ENCODE assay signal across 9 cellular contexts in genomic region chr5:142320851-142321560, GRCh38. TPM values are rescaled to one million over a fixed set of nuclear protein-coding genes. Genes with fewer than 3 reads are reported as not detected.
DNase-seq lines count a peak whose midpoint lies in the region; ATAC-seq and TF ChIP-seq lines count a peak whose summit lies in the region.
"Had no signal": no experiment of that assay in that cellular context is flagged by ENCODE, and none has a peak within 500 bp of the region (broad histone marks: within the 10 kb centered on the region; RNA-seq: fewer than 3 reads in every experiment).

No MANE protein-coding gene starts in this region.

- H3K36me3 ChIP-seq in psoas muscle (ENCODE audit: insufficient read depth in 1 of 2, low read depth in 1 of 2): no peaks in the 10 kb centered on the region

- H3K27me3 ChIP-seq in psoas muscle (ENCODE audit: insufficient read depth in 3 of 3, low read length in 2 of 3): peaks cover 0 to 68% (median 10%) of the 10 kb centered on the region in 3 donors

- intact Hi-C loops in psoas muscle (cut with DNase I): loop anchor here in 1 of 2 donors (5.0 to 10.0 kb wide), 2 partner anchors 166 to 226 kb away; no protein-coding TSS in a partner anchor

- H3K9me3 ChIP-seq in psoas muscle: no peaks in the 10 kb centered on the region

- 27 to 40% (median 37%) methylated on average over 8 of the region's 8 CpGs for WGBS in psoas muscle, 3 donors

- H3K4me3 ChIP-seq in fibroblast of pulmonary artery (replicated peaks; ENCODE audit: low read depth, low read length) (peak overlapping the region; percentile 95), psoas muscle (peak overlapping the region; percentile 73)

- ATAC-seq in psoas muscle: no peak
- ATAC-seq in GM21619 (IDR thresholded peaks at IDR 0.05; ENCODE audit: unreplicated experiment): no peak

- DNase-seq in GDM1 (lab: John Stamatoyannopoulos, UW) (peak; percentile 16), RPMI8226 (peak; percentile 26), fibroblast of pulmonary artery (ENCODE audit: low read depth) (peak; percentile 44), psoas muscle (no peak), T-helper 2 cell (no peak), NCI-H1436 treated with DMSO at 0.1 percent for 48 hours (lab: John Stamatoyannopoulos, UW) (no peak), cortex of kidney (lab: John Stamatoyannopoulos, UW) (no peak)
- DNase-seq: left colon had no signal

- TF ChIP-seq CTCF in fibroblast of pulmonary artery (IDR thresholded peaks at IDR 0.05; ENCODE audit: low read length, missing control alignments) (no peak), psoas muscle (IDR thresholded peaks at IDR 0.05) (no peak)

- H3K4me1 ChIP-seq in psoas muscle: peaks cover 30% of the 10 kb centered on the region

- peak overlapping the region; percentile 46 for H3K27ac ChIP-seq in psoas muscle

RNA-seq across cellular contexts. Expression of gene SPRY4, which starts 3.8 kb away (rescaled TPM):
- total RNA-seq in psoas muscle: 1 to 10 TPM; 5.3 to 6.3 (median 5.9) TPM
- polyA plus RNA-seq in psoas muscle: 1 to 10 TPM; 1.0 to 8.0 (median 2.4) TPM

Comparison
In these comparisons a context has a peak if more than half of its experiments do, and no peak if none do; other contexts are left out.
1. DNase-seq: peak in GDM1 (single experiment), RPMI8226 (single experiment) and fibroblast of pulmonary artery (single experiment); none in psoas muscle (0 of 2), T-helper 2 cell (0 of 5), NCI-H1436 treated with DMSO at 0.1 percent for 48 hours (single experiment) and cortex of kidney (single experiment).